ENCODE assay signal across 20 cellular contexts in the genomic region with DNA sequence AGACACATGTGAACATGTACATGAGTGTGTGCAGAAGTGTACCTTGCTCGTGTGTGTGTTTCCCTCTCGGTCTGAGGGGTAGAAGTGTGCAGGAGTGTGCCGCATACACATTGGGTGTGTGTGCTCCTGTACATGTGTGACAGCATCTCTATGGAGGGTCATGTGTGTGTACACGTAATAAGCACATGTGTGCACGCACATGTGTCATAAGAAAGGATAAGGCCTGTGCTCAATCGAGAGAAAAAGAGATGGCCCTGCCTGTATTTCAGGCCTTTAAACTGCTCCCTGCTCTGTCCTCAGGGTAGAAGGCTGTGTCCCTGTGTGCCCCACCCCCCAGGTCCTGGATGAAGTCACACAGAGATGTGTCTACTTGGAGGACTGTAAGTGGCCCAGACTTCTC.
DNase-seq lines count a peak whose midpoint lies in the region; ATAC-seq, FAIRE-seq and TF ChIP-seq lines count a peak whose summit lies in the region.
"Had no signal": no experiment of that assay in that cellular context is flagged by ENCODE, and none has a peak within 500 bp of the region (broad histone marks: within the 10 kb centered on the region; RNA-seq: fewer than 3 reads in every experiment).

No MANE protein-coding gene starts in this region.

- no peaks in the 10 kb centered on the region for H3K79me1 ChIP-seq in H1 (ENCODE audit: low read depth, low read length)

- H3K4ac ChIP-seq in H1 (replicated peaks; ENCODE audit: insufficient read length, low read depth, low read length): no peak overlapping the region

- no peak overlapping the region for H3K56ac ChIP-seq in H1 (replicated peaks; ENCODE audit: insufficient read length, low read depth, low read length)

- H3K9me3 ChIP-seq in H1 (ENCODE audit: insufficient read depth in 2 of 2, low read depth in 1 of 2, low read length in 1 of 2): no peaks in the 10 kb centered on the region
- H3K9me3 ChIP-seq in lung (ENCODE audit: control insufficient read depth in 2 of 2, insufficient read depth in 1 of 2, low read length in 1 of 2): no peaks in the 10 kb centered on the region
- H3K9me3 ChIP-seq in Peyer's patch: no peaks in the 10 kb centered on the region
- H3K9me3 ChIP-seq: Caco-2 had no signal

- no peak overlapping the region for H3K23ac ChIP-seq in H1 (ENCODE audit: insufficient read length)

- WGBS in H1 (ENCODE audit: extremely low coverage in 1 of 2, insufficient coverage in 1 of 2, insufficient read length in 1 of 2, insufficient replicate concordance in 2 of 2, low coverage in 1 of 2, low lambda C conversion rate in 2 of 2, missing lambda C conversion rate in 1 of 2), 2 experiments: 90% methylated on average over 6 of the region's 6 CpGs; no CpG with 5 or more reads in 1 of the 2 experiments
- WGBS in lung, 2 donors: 87 to 89% methylated on average over 6 of the region's 6 CpGs

- H2BK20ac ChIP-seq in H1 (ENCODE audit: low read length): no peak overlapping the region

- POLR2A ChIA-PET in H1 (lab: Charles Lee; ENCODE audit: partially characterized antibody): no interaction called here

- H3K4me3 ChIP-seq in H1 (ENCODE audit: extremely low read depth in 1 of 4, insufficient read depth in 2 of 4, low read depth in 3 of 4, low read length in 4 of 4): no peak overlapping the region
- H3K4me3 ChIP-seq in lung: no peak overlapping the region
- no peak overlapping the region for H3K4me3 ChIP-seq in Peyer's patch
- H3K4me3 ChIP-seq: GM23248 had no signal

- DNase-seq in T-helper 2 cell treated with Interferon-gamma antibody and Interleukin-4, amounts not matched to agents 5 μg/mL and 100 μg/mL, for 36 hours (ENCODE audit: low spot score): peak; percentile 2
- no peak for DNase-seq in T-helper 2 cell
- DNase-seq in activated CD8-positive, alpha-beta memory T cell treated with anti-CD3 and anti-CD28 coated beads, Interleukin-2, amount 10 ng/mL, durations not matched to agents 7 days and 5 days: peak; percentile 34
- DNase-seq in activated CD8-positive, alpha-beta memory T cell treated with anti-CD3 and anti-CD28 coated beads, Interleukin-2, amount 50 U/mL, for 4 hours: no peak
- DNase-seq in H1 (ENCODE audit: low read depth in 1 of 2, low spot score in 2 of 2): no peak
- DNase-seq in lung (ENCODE audit: low spot score): peak; percentile 11
- no peak for DNase-seq in A172 (ENCODE audit: low spot score)
- DNase-seq in Peyer's patch: no peak
- DNase-seq: C1 segment of cervical spinal cord; Caco-2; CD4-positive, CD25-positive, alpha-beta regulatory T cell; GM23248; HCEC 1CT; IMR-90 had no signal

- no peak overlapping the region for H3K18ac ChIP-seq in H1 (ENCODE audit: extremely low read depth, low read length)

- CTCF ChIA-PET in activated CD8-positive, alpha-beta memory T cell treated with anti-CD3 and anti-CD28 coated beads, Interleukin-2, amount 10 ng/mL, durations not matched to agents 7 days and 5 days (lab: Charles Lee): no interaction called here
- CTCF ChIA-PET in H1 (lab: Charles Lee; ENCODE audit: partially characterized antibody): interaction anchor here (1.3 to 1.7 kb wide), 2 partner anchors 10 to 255 kb away, joined by 4 read pairs; no protein-coding TSS in a partner anchor

- H3K27me3 ChIP-seq in H1 (replicated peaks in 1 of 4; ENCODE audit: control insufficient read depth in 3 of 4, extremely low read depth in 1 of 4, insufficient read depth in 3 of 4, low read length in 3 of 4) (peaks cover 0 to 2% (median 0%) of the 10 kb centered on the region in 4 experiments; a peak in 2 of 7 replicates), lung (ENCODE audit: control insufficient read depth, insufficient read depth) (no peaks in the 10 kb centered on the region), Peyer's patch (no peaks in the 10 kb centered on the region)

- no peak overlapping the region for H3K4me3 Mint-ChIP-seq in T-helper 2 cell treated with Interferon-gamma antibody and Interleukin-4, amounts not matched to agents 5 μg/mL and 100 μg/mL, for 36 hours
- no peak overlapping the region for H3K4me3 Mint-ChIP-seq in activated CD8-positive, alpha-beta memory T cell treated with anti-CD3 and anti-CD28 coated beads, Interleukin-2, amount 10 ng/mL, durations not matched to agents 7 days and 5 days
- H3K4me3 Mint-ChIP-seq: CD4-positive, CD25-positive, alpha-beta regulatory T cell had no signal

- no peak overlapping the region for H3K4me2 ChIP-seq in H1 (ENCODE audit: insufficient read depth in 1 of 2, low read depth in 2 of 2, low read length in 2 of 2)

- H3K27me3 Mint-ChIP-seq in T-helper 2 cell treated with Interferon-gamma antibody and Interleukin-4, amounts not matched to agents 5 μg/mL and 100 μg/mL, for 36 hours (ENCODE audit: low read depth): no peaks in the 10 kb centered on the region
- H3K27me3 Mint-ChIP-seq in activated CD8-positive, alpha-beta memory T cell treated with anti-CD3 and anti-CD28 coated beads, Interleukin-2, amount 10 ng/mL, durations not matched to agents 7 days and 5 days: no peaks in the 10 kb centered on the region

- no peaks in the 10 kb centered on the region for H3K23me2 ChIP-seq in H1 (ENCODE audit: low read depth, low read length)

- H3K36me3 ChIP-seq in H1 (ENCODE audit: control insufficient read depth in 2 of 4, insufficient read depth in 4 of 4, low read length in 3 of 4) (no peaks in the 10 kb centered on the region), lung (ENCODE audit: control insufficient read depth in 2 of 2, insufficient read depth in 2 of 2, low read length in 2 of 2) (no peaks in the 10 kb centered on the region), Peyer's patch (no peaks in the 10 kb centered on the region)

- ATAC-seq in activated CD8-positive, alpha-beta memory T cell treated with anti-CD3 and anti-CD28 coated beads, Interleukin-2, amount 10 ng/mL, durations not matched to agents 7 days and 5 days: no peak
- no peak for ATAC-seq in lung (ENCODE audit: insufficient read depth, low FRiP score)

- H3K4me1 Mint-ChIP-seq in T-helper 2 cell treated with Interferon-gamma antibody and Interleukin-4, amounts not matched to agents 5 μg/mL and 100 μg/mL, for 36 hours (ENCODE audit: low read depth): no peaks in the 10 kb centered on the region
- no peaks in the 10 kb centered on the region for H3K4me1 Mint-ChIP-seq in activated CD8-positive, alpha-beta memory T cell treated with anti-CD3 and anti-CD28 coated beads, Interleukin-2, amount 10 ng/mL, durations not matched to agents 7 days and 5 days
- H3K4me1 Mint-ChIP-seq: CD4-positive, CD25-positive, alpha-beta regulatory T cell had no signal

- no peaks in the 10 kb centered on the region for H3K4me1 ChIP-seq in H1 (replicated peaks in 1 of 4; ENCODE audit: control insufficient read depth in 3 of 4, insufficient read depth in 4 of 4, low read length in 3 of 4)
- H3K4me1 ChIP-seq in lung (ENCODE audit: control insufficient read depth in 2 of 2, insufficient read depth in 2 of 2, low read length in 2 of 2): no peaks in the 10 kb centered on the region
- H3K4me1 ChIP-seq in Peyer's patch: no peaks in the 10 kb centered on the region
- H3K4me1 ChIP-seq: Caco-2 had no signal

- H2AK5ac ChIP-seq in H1 (ENCODE audit: low read depth, low read length): no peak overlapping the region

- no peaks in the 10 kb centered on the region for H3K36me3 Mint-ChIP-seq in T-helper 2 cell treated with Interferon-gamma antibody and Interleukin-4, amounts not matched to agents 5 μg/mL and 100 μg/mL, for 36 hours (ENCODE audit: low read depth)
- H3K36me3 Mint-ChIP-seq in activated CD8-positive, alpha-beta memory T cell treated with anti-CD3 and anti-CD28 coated beads, Interleukin-2, amount 10 ng/mL, durations not matched to agents 7 days and 5 days: no peaks in the 10 kb centered on the region
- H3K36me3 Mint-ChIP-seq: CD4-positive, CD25-positive, alpha-beta regulatory T cell had no signal

- no peak overlapping the region for H2AFZ ChIP-seq in H1 (ENCODE audit: low read length)
- H2AFZ ChIP-seq: GM23248 had no signal

- H4K91ac ChIP-seq in H1 (replicated peaks; ENCODE audit: insufficient read length, low read length): no peak overlapping the region

- no peak overlapping the region for H2BK120ac ChIP-seq in H1 (replicated peaks; ENCODE audit: low read depth, low read length)

- no peak overlapping the region for H3K27ac ChIP-seq in H1 (ENCODE audit: low read depth, low read length)
- H3K27ac ChIP-seq in lung (ENCODE audit: low read depth in 1 of 2, low read length in 1 of 2): no peak overlapping the region
- no peak overlapping the region for H3K27ac ChIP-seq in Peyer's patch
- H3K27ac ChIP-seq: 22Rv1, GM23248, HL-60 had no signal

- no peak overlapping the region for H3K14ac ChIP-seq in H1 (ENCODE audit: insufficient read length)

- no peaks in the 10 kb centered on the region for H3K79me2 ChIP-seq in H1 (ENCODE audit: control insufficient read depth in 1 of 2, insufficient read depth in 2 of 2, low read length in 2 of 2)

- H2BK5ac ChIP-seq in H1 (ENCODE audit: low read depth, low read length): no peak overlapping the region

- H4K5ac ChIP-seq in H1 (ENCODE audit: insufficient read length, low read depth, low read length): no peak overlapping the region

- H2BK12ac ChIP-seq in H1 (ENCODE audit: low read depth, low read length): 0 out of 2 replicates have a peak overlapping the region, but pooled peaks have one; percentile 33

- peaks cover 0 to 2% of the 10 kb centered on the region in 2 experiments for H4K20me1 ChIP-seq in H1 (replicated peaks in 1 of 2; ENCODE audit: control insufficient read depth in 1 of 2, insufficient read depth in 2 of 2, low read length in 2 of 2)

- no peak overlapping the region for H3K9ac ChIP-seq in H1 (replicated peaks in 1 of 4; ENCODE audit: extremely low read depth in 1 of 4, low read depth in 3 of 4, low read length in 3 of 4)
- H3K9ac ChIP-seq: GM23248 had no signal

- no peak overlapping the region for H4K8ac ChIP-seq in H1 (ENCODE audit: extremely low read depth, insufficient read depth, low read length)

- no peak for TF ChIP-seq POLR2A in H1 (IDR thresholded peaks at IDR 0.05; ENCODE audit: control extremely low read depth in 1 of 2, low read depth in 2 of 2, low read length in 2 of 2)
- TF ChIP-seq POLR2A in Peyer's patch (IDR thresholded peaks at IDR 0.05): no peak

- no peak for TF ChIP-seq EP300 in H1 (IDR thresholded peaks at IDR 0.05; ENCODE audit: borderline replicate concordance in 1 of 2, low read depth in 2 of 2, low read length in 2 of 2)

- no peaks in the 10 kb centered on the region for H3K9me3 Mint-ChIP-seq in T-helper 2 cell treated with Interferon-gamma antibody and Interleukin-4, amounts not matched to agents 5 μg/mL and 100 μg/mL, for 36 hours
- no peaks in the 10 kb centered on the region for H3K9me3 Mint-ChIP-seq in activated CD8-positive, alpha-beta memory T cell treated with anti-CD3 and anti-CD28 coated beads, Interleukin-2, amount 10 ng/mL, durations not matched to agents 7 days and 5 days (ENCODE audit: low read depth)
- H3K9me3 Mint-ChIP-seq: CD4-positive, CD25-positive, alpha-beta regulatory T cell had no signal

- no peak for FAIRE-seq in H1 (lab: Jason Lieb, UNC)
- FAIRE-seq: D721Med, G401.6, GM12891, H54 had no signal

- H3K27ac Mint-ChIP-seq in T-helper 2 cell treated with Interferon-gamma antibody and Interleukin-4, amounts not matched to agents 5 μg/mL and 100 μg/mL, for 36 hours: no peak overlapping the region
- no peak overlapping the region for H3K27ac Mint-ChIP-seq in activated CD8-positive, alpha-beta memory T cell treated with anti-CD3 and anti-CD28 coated beads, Interleukin-2, amount 10 ng/mL, durations not matched to agents 7 days and 5 days

- no peak for TF ChIP-seq RAD21 in H1 (IDR thresholded peaks at IDR 0.05 in 1 of 2, conservative IDR thresholded peaks at IDR 0.05 in 1 of 2; ENCODE audit: low read depth in 2 of 2, low read length in 2 of 2)

- TF ChIP-seq CTCF in H1 (IDR thresholded peaks at IDR 0.05; ENCODE audit: control extremely low read depth in 1 of 3, insufficient read depth in 1 of 3, low read depth in 1 of 3, low read length in 3 of 3) (no peak), lung (IDR thresholded peaks at IDR 0.05; ENCODE audit: control extremely low read depth, extremely low read depth) (no peak), Peyer's patch (IDR thresholded peaks at IDR 0.05) (no peak)

- no peak overlapping the region for H2BK15ac ChIP-seq in H1 (ENCODE audit: low read length)

Comparison
In these comparisons a context has a peak if more than half of its experiments do, and no peak if none do; other contexts are left out.
1. DNase-seq: peak in T-helper 2 cell treated with Interferon-gamma antibody and Interleukin-4, amounts not matched to agents 5 μg/mL and 100 μg/mL, for 36 hours (single experiment), activated CD8-positive, alpha-beta memory T cell treated with anti-CD3 and anti-CD28 coated beads, Interleukin-2, amount 10 ng/mL, durations not matched to agents 7 days and 5 days (single experiment) and lung (single experiment); none in T-helper 2 cell (0 of 5), activated CD8-positive, alpha-beta memory T cell treated with anti-CD3 and anti-CD28 coated beads, Interleukin-2, amount 50 U/mL, for 4 hours (single experiment), H1 (0 of 2), A172 (single experiment) and Peyer's patch (0 of 3).